In genomic region chr6:149239573-149240209, GRCh38 we compare ENCODE assay signal across 28 cellular contexts.
"Had no signal": no experiment of that assay in that cellular context is flagged by ENCODE, and none has a peak within 500 bp of the region (broad histone marks: within the 10 kb centered on the region; RNA-seq: fewer than 3 reads in every experiment).

No MANE protein-coding gene starts in this region.

- H3K4me1 ChIP-seq: ascending aorta, breast epithelium, gastrocnemius medialis had no signal

- H3K4me3 ChIP-seq: ascending aorta, breast epithelium, cardiac muscle cell, coronary artery, dorsolateral prefrontal cortex, gastrocnemius medialis, heart left ventricle had no signal

- H3K27ac ChIP-seq: ascending aorta, breast epithelium, cardiac muscle cell, coronary artery, dorsolateral prefrontal cortex, gastrocnemius medialis, heart left ventricle, WERI-Rb-1 had no signal

- H3K27me3 ChIP-seq: ascending aorta, breast epithelium, cardiac muscle cell, dorsolateral prefrontal cortex, gastrocnemius medialis, heart left ventricle had no signal

- ATAC-seq: activated CD4-positive, CD25-positive, alpha-beta regulatory T cell treated with anti-CD3 and anti-CD28 coated beads, Interleukin-2, amount 50 U/mL, for 24 hours; activated CD8-positive, alpha-beta T cell treated with anti-CD3 and anti-CD28 coated beads for 36 hours; activated T-cell treated with anti-CD3 and anti-CD28 coated beads, Interleukin-2, amount 50 U/mL, for 4 hours; activated T-helper 17 cell treated with anti-CD3 and anti-CD28 coated beads, Interleukin-2, amount 50 U/mL, for 72 hours; esophagus mucosa; gastrocnemius medialis; heart left ventricle; T-helper 17 cell had no signal

- H3K36me3 ChIP-seq: ascending aorta, breast epithelium, cardiac muscle cell, gastrocnemius medialis, heart left ventricle, WERI-Rb-1 had no signal

- H3K9me3 ChIP-seq: ascending aorta, breast epithelium, gastrocnemius medialis had no signal

- DNase-seq: activated B cell treated with CpG ODN at 0.5 μM for 24 hours; activated CD4-positive, alpha-beta T cell treated with anti-CD3 and anti-CD28 coated beads for 48 hours; activated CD4-positive, alpha-beta T cell treated with anti-CD3 and anti-CD28 coated beads, Interleukin-2, amount 50 U/mL, for 1 hour; activated CD4-positive, alpha-beta T cell treated with anti-CD3 and anti-CD28 coated beads, Interleukin-2, amount 50 U/mL, for 48 hours; activated CD8-positive, alpha-beta memory T cell treated with anti-CD3 and anti-CD28 coated beads for 24 hours; activated CD8-positive, alpha-beta T cell treated with anti-CD3 and anti-CD28 coated beads for 36 hours; activated effector memory CD4-positive, alpha-beta T cell treated with Interleukin-2 at 50 U/mL for 16 hours; activated gamma-delta T cell treated with Interleukin-2 at 50 U/mL for 16 hours; activated naive CD4-positive, alpha-beta T cell treated with Interleukin-2 at 50 U/mL for 16 hours; activated naive CD8-positive, alpha-beta T cell treated with anti-CD3 and anti-CD28 coated beads, Interleukin-2, amount 10 ng/mL, durations not matched to agents 7 days and 5 days; activated T-cell treated with anti-CD3 and anti-CD28 coated beads, Interleukin-2, amount 50 U/mL, for 4 hours; dorsolateral prefrontal cortex; effector memory CD4-positive, alpha-beta T cell; endodermal cell; foreskin fibroblast; gastrocnemius medialis; glutamatergic neuron; heart left ventricle; T-helper 17 cell; T1000; WERI-Rb-1 had no signal
